24 cellular contexts compared by ENCODE assay signal in genomic region chr20:805713-806112, GRCh38. TPM values are rescaled to one million over a fixed set of nuclear protein-coding genes. Genes with fewer than 3 reads are reported as not detected.
DNase-seq lines count a peak whose midpoint lies in the region; ATAC-seq, FAIRE-seq and TF ChIP-seq lines count a peak whose summit lies in the region.
"Had no signal": no experiment of that assay in that cellular context is flagged by ENCODE, and none has a peak within 500 bp of the region (broad histone marks: within the 10 kb centered on the region; RNA-seq: fewer than 3 reads in every experiment).

No MANE protein-coding gene starts in this region.

- intact Hi-C loops in K562 (cut with micrococcal nuclease): no loop called here

- ATAC-seq in K562: no peak
- ATAC-seq in stimulated activated naive CD8-positive, alpha-beta T cell treated with anti-CD3 and anti-CD28 coated beads, Interleukin-15, Interleukin-2, amounts not matched to agents 100 U/mL and 50 U/mL, for 24 hours: no peak
- ATAC-seq: GM12878; naive thymus-derived CD8-positive, alpha-beta T cell; upper lobe of right lung had no signal

- H3K79me1 ChIP-seq in mesenchymal stem cell (replicated peaks; ENCODE audit: low read length, poor library complexity, severe bottlenecking): no peaks in the 10 kb centered on the region

- no peak overlapping the region for H2BK12ac ChIP-seq in mesenchymal stem cell (ENCODE audit: low read length in 2 of 2)

- H4K20me1 ChIP-seq in K562 (replicated peaks; ENCODE audit: control insufficient read depth, insufficient read depth, low read length): no peaks in the 10 kb centered on the region

- H3K9me3 ChIP-seq in K562 (replicated peaks; ENCODE audit: control insufficient read depth, insufficient read depth, low read depth, low read length): no peaks in the 10 kb centered on the region
- H3K9me3 ChIP-seq in mesenchymal stem cell (ENCODE audit: control insufficient read depth, low read length): peaks cover 16% of the 10 kb centered on the region
- H3K9me3 ChIP-seq: upper lobe of right lung had no signal

- no peak overlapping the region for H3K9ac ChIP-seq in K562 (ENCODE audit: insufficient read depth in 1 of 2, low read depth in 2 of 2, low read length in 2 of 2)
- H3K9ac ChIP-seq in mesenchymal stem cell (ENCODE audit: low read length): no peak overlapping the region
- H3K9ac ChIP-seq: KMS-11 had no signal

- no peak for TF ChIP-seq POLR2A in K562 (conservative IDR thresholded peaks at IDR 0.05)

- H2AFZ ChIP-seq in K562 (ENCODE audit: low read depth, low read length) (no peak overlapping the region), mesenchymal stem cell (ENCODE audit: low read depth, low read length) (no peak overlapping the region)

- no peak overlapping the region for H4K91ac ChIP-seq in mesenchymal stem cell (ENCODE audit: low read length)

- H3K4ac ChIP-seq in mesenchymal stem cell (ENCODE audit: low read depth in 1 of 2, low read length in 2 of 2): no peak overlapping the region

- TF ChIP-seq RAD21 in K562 (CRISPR knock-in tag; conservative IDR thresholded peaks at IDR 0.05 in 1 of 2, IDR thresholded peaks at IDR 0.05 in 1 of 2): no peak

- no peak overlapping the region for H3K4me3 ChIP-seq in K562
- no peak overlapping the region for H3K4me3 ChIP-seq in mesenchymal stem cell (ENCODE audit: insufficient read depth in 1 of 2, low read depth in 1 of 2, low read length in 2 of 2)
- H3K4me3 ChIP-seq: GM12878, Peyer's patch, upper lobe of right lung had no signal

- no peak overlapping the region for H3K23ac ChIP-seq in mesenchymal stem cell (ENCODE audit: low read length in 2 of 2)

- H3K4me2 ChIP-seq in K562 (ENCODE audit: insufficient read depth, low read length) (no peak overlapping the region), mesenchymal stem cell (ENCODE audit: low read length, poor library complexity, severe bottlenecking) (no peak overlapping the region)
- H3K4me2 ChIP-seq: KMS-11 had no signal

- H3K27me3 ChIP-seq in K562 (ENCODE audit: control insufficient read depth in 2 of 2, insufficient read depth in 2 of 2, low read length in 2 of 2): no peaks in the 10 kb centered on the region
- H3K27me3 ChIP-seq in mesenchymal stem cell (ENCODE audit: control insufficient read depth in 1 of 2, insufficient read depth in 1 of 2, low read length in 2 of 2): peaks cover 0 to 7% of the 10 kb centered on the region in 2 experiments
- H3K27me3 ChIP-seq: Peyer's patch had no signal

- no peak overlapping the region for H2AK5ac ChIP-seq in mesenchymal stem cell (ENCODE audit: low read length, severe bottlenecking)

- POLR2A ChIA-PET in K562 (lab: Yijun Ruan, JAX): no interaction called here

- CTCF ChIA-PET in K562 (lab: Yijun Ruan, JAX; ENCODE audit: low intra/inter-chr PET ratio): no interaction called here

- no peak overlapping the region for H4K8ac ChIP-seq in mesenchymal stem cell (ENCODE audit: low read length)

- H2BK15ac ChIP-seq in mesenchymal stem cell (ENCODE audit: low read depth, poor library complexity, severe bottlenecking): no peak overlapping the region

- 29% methylated on average over 1 of the region's 1 CpG for WGBS in K562 (ENCODE audit: insufficient coverage, low coverage, missing lambda C conversion rate)
- 0% methylated on average over 1 of the region's 1 CpG for WGBS in mesenchymal stem cell

- H3K4me1 ChIP-seq in K562 (replicated peaks in 1 of 2; ENCODE audit: control insufficient read depth in 2 of 2, insufficient read depth in 2 of 2, low read length in 2 of 2) (no peaks in the 10 kb centered on the region), mesenchymal stem cell (ENCODE audit: control insufficient read depth, insufficient read depth, low read depth, low read length) (no peaks in the 10 kb centered on the region)
- H3K4me1 ChIP-seq: Peyer's patch, upper lobe of right lung had no signal

- no peak overlapping the region for H3K18ac ChIP-seq in mesenchymal stem cell (ENCODE audit: low read depth in 1 of 2, low read length in 2 of 2)

- no TSS peak for BruUV-seq in K562 (replicated peaks; lab: Mats Ljungman, UMichigan)

- no peak overlapping the region for H2BK120ac ChIP-seq in mesenchymal stem cell (ENCODE audit: low read depth, low read length)

- no peak for FAIRE-seq in K562 (lab: Jason Lieb, UNC)
- FAIRE-seq: GM12878 had no signal

- TF ChIP-seq EP300 in K562 (IDR thresholded peaks at IDR 0.05; ENCODE audit: low read length): no peak

- no peak for TF ChIP-seq CTCF in K562 (IDR thresholded peaks at IDR 0.05 in 2 of 3, conservative IDR thresholded peaks at IDR 0.05 in 1 of 3; ENCODE audit: insufficient read depth in 2 of 3, low read depth in 1 of 3, low read length in 3 of 3)

- H3K14ac ChIP-seq in mesenchymal stem cell (ENCODE audit: low read length in 2 of 2): no peak overlapping the region

- H3K9me1 ChIP-seq in K562 (ENCODE audit: control insufficient read depth, insufficient read depth, low read length): no peaks in the 10 kb centered on the region

- H2BK5ac ChIP-seq in mesenchymal stem cell (ENCODE audit: low read depth, low read length, poor library complexity, severe bottlenecking): no peak overlapping the region

- no peaks in the 10 kb centered on the region for H3K36me3 ChIP-seq in K562 (ENCODE audit: control insufficient read depth, insufficient read depth, low read length)
- H3K36me3 ChIP-seq in mesenchymal stem cell (ENCODE audit: control insufficient read depth in 1 of 2, insufficient read depth in 2 of 2, low read depth in 1 of 2, low read length in 2 of 2): no peaks in the 10 kb centered on the region
- H3K36me3 ChIP-seq: Peyer's patch, upper lobe of right lung had no signal

- no peaks in the 10 kb centered on the region for H3K79me2 ChIP-seq in K562 (ENCODE audit: control insufficient read depth, insufficient read depth, low read length)

- H3K27ac ChIP-seq in K562 (ENCODE audit: extremely low read depth, low read depth, low read length): no peak overlapping the region
- H3K27ac ChIP-seq in mesenchymal stem cell (ENCODE audit: low read length, poor library complexity, severe bottlenecking): no peak overlapping the region
- H3K27ac ChIP-seq: HL-60, KMS-11, Peyer's patch, upper lobe of right lung had no signal

- in situ Hi-C loops in K562 (cut with MboI): no loop called here

- DNase-seq in NCI-H1105 treated with DMSO at 0.1 percent for 48 hours (lab: John Stamatoyannopoulos, UW): peak; percentile 1
- DNase-seq in NCI-H1105 (lab: John Stamatoyannopoulos, UW): no peak
- peak; percentile 43 for DNase-seq in LHCN-M2 (ENCODE audit: low read depth)
- no peak for DNase-seq in K562 (ENCODE audit: extremely low read depth in 1 of 4, low spot score in 3 of 4)
- DNase-seq in mesenchymal stem cell: peak; percentile 19
- DNase-seq in anterior cingulate cortex (lab: John Stamatoyannopoulos, UW): no peak
- no peak for DNase-seq in stimulated activated naive CD8-positive, alpha-beta T cell treated with anti-CD3 and anti-CD28 coated beads, Interleukin-15, Interleukin-2, amounts not matched to agents 100 U/mL and 50 U/mL, for 24 hours
- no peak for DNase-seq in pons (ENCODE audit: low spot score)
- DNase-seq: activated CD4-positive, alpha-beta T cell treated with anti-CD3 and anti-CD28 coated beads, Interleukin-2, amount 10 ng/mL, durations not matched to agents 7 days and 5 days; activated T-cell treated with anti-CD3 and anti-CD28 coated beads, Interleukin-2, amount 50 U/mL, for 24 hours; caudate nucleus; CD4-positive, CD25-positive, alpha-beta regulatory T cell; immature natural killer cell; mammary epithelial cell; naive thymus-derived CD8-positive, alpha-beta T cell; NCI-H146; NCI-H524 treated with DMSO at 0.1 percent for 48 hours; Peyer's patch; stimulated activated naive CD4-positive, alpha-beta T cell treated with Interleukin-2 at 50 U/mL for 16 hours; upper lobe of right lung had no signal

RNA-seq across cellular contexts. Expression of gene FAM110A, which starts 27.8 kb away (rescaled TPM):
- total RNA-seq in LHCN-M2 (2014; rRNA removed) (7.6 and 8.8 TPM in 2 replicates), K562 (2014; rRNA removed) (7.3 and 8.5 TPM in 2 replicates), K562 (2014; rRNA removed; fragmentation: Illumina TruSeq; extraction: Trizol) (2.0 and 2.2 TPM in 2 replicates), K562 (2015; rRNA removed; fragmentation: Illumina TruSeq; extraction: Trizol) (3.3 and 4.1 TPM in 2 replicates), K562 (2021) (15.5 and 15.7 TPM in 2 replicates)
- polyA plus RNA-seq in LHCN-M2 (2012): 4.0 TPM
- 5.9 and 9.9 TPM in 2 replicates for total RNA-seq in K562 (2011; cell fraction: chromatin; rRNA removed; ENCODE audit: low replicate concordance)
- 7.8 and 8.4 TPM in 2 replicates for total RNA-seq in K562 (2011; cell fraction: nucleolus; rRNA removed)
- 4.7 and 6.6 TPM in 2 replicates for total RNA-seq in K562 (2011; cell fraction: nucleoplasm; rRNA removed)
- polyA plus RNA-seq in K562 (2011; rRNA removed) (3.6 and 10.0 TPM in 2 replicates), K562 (2014; fragmentation: Illumina TruSeq; extraction: Trizol) (6.0 and 8.2 TPM in 2 replicates), K562 (2014; fragmentation: Nextera tagmentation; extraction: Ambion mirVana) (under 1 TPM; 0.73 to 0.93 TPM), K562 (2014; rRNA removed) (9.4 and 11.4 TPM in 2 replicates)
- 9.4 and 16.0 TPM in 2 replicates for polyA plus RNA-seq in K562 (2011; cell fraction: cytosol; rRNA removed)
- polyA plus RNA-seq in K562 (2011; cell fraction: nucleus; rRNA removed): 9.5 and 9.7 TPM in 2 replicates
- 7.9 and 9.5 TPM in 2 replicates for polyA plus RNA-seq in K562 (2012)
- 2.6 and 4.1 TPM in 2 replicates for polyA minus RNA-seq in K562 (2011; rRNA and poly(A)+ RNA removed)
- polyA minus RNA-seq in K562 (2011; cell fraction: cytosol; rRNA and poly(A)+ RNA removed): 3.7 and 8.8 TPM in 2 replicates
- polyA minus RNA-seq in K562 (2011; cell fraction: nucleus; rRNA and poly(A)+ RNA removed): 2.4 and 4.6 TPM in 2 replicates
- polyA plus RNA-seq in mesenchymal stem cell (2013, experiment 1 of 2): 2.1 TPM
- 2.0 TPM for polyA plus RNA-seq in mesenchymal stem cell (2013, experiment 2 of 2)

RNA-seq across cellular contexts. Expression of gene SLC52A3, which starts 37.4 kb away (rescaled TPM):
- total RNA-seq in LHCN-M2 (2014; rRNA removed) (not detected in 2 replicates), K562 (2014; rRNA removed) (0.09 and 0.16 TPM in 2 replicates), K562 (2014; rRNA removed; fragmentation: Illumina TruSeq; extraction: Trizol) (0.13 and 0.25 TPM in 2 replicates), K562 (2015; rRNA removed; fragmentation: Illumina TruSeq; extraction: Trizol) (0.11 and 0.19 TPM in 2 replicates), K562 (2021) (0.60 and 0.69 TPM in 2 replicates)
- not detected for polyA plus RNA-seq in LHCN-M2 (2012)
- 0.30 and 0.76 TPM in 2 replicates for total RNA-seq in K562 (2011; cell fraction: chromatin; rRNA removed; ENCODE audit: low replicate concordance)
- total RNA-seq in K562 (2011; cell fraction: nucleolus; rRNA removed): 0.83 and 0.92 TPM in 2 replicates
- 0.53 and 0.81 TPM in 2 replicates for total RNA-seq in K562 (2011; cell fraction: nucleoplasm; rRNA removed)
- polyA plus RNA-seq in K562 (2011; rRNA removed) (0.10 and 1.0 TPM in 2 replicates), K562 (2014; fragmentation: Illumina TruSeq; extraction: Trizol) (0.37 and 0.44 TPM in 2 replicates), K562 (2014; fragmentation: Nextera tagmentation; extraction: Ambion mirVana) (under 1 TPM; 0.06 to 0.07 TPM), K562 (2014; rRNA removed) (0.16 and 0.20 TPM in 2 replicates)
- polyA plus RNA-seq in K562 (2011; cell fraction: cytosol; rRNA removed): 0.42 and 0.81 TPM in 2 replicates
- polyA plus RNA-seq in K562 (2011; cell fraction: nucleus; rRNA removed): 0.44 and 0.51 TPM in 2 replicates
- polyA plus RNA-seq in K562 (2012): 0.49 and 0.79 TPM in 2 replicates
- 0.39 TPM in 1 of 2 replicates, not detected in the other for polyA minus RNA-seq in K562 (2011; rRNA and poly(A)+ RNA removed)
- 1.5 TPM in 1 of 2 replicates, not detected in the other for polyA minus RNA-seq in K562 (2011; cell fraction: cytosol; rRNA and poly(A)+ RNA removed)
- polyA minus RNA-seq in K562 (2011; cell fraction: nucleus; rRNA and poly(A)+ RNA removed): 0.13 and 0.89 TPM in 2 replicates
- not detected for polyA plus RNA-seq in mesenchymal stem cell (2013, experiment 1 of 2)
- not detected for polyA plus RNA-seq in mesenchymal stem cell (2013, experiment 2 of 2)
- total RNA-seq: activated CD4-positive, alpha-beta T cell treated with anti-CD3 and anti-CD28 coated beads, Interleukin-2, amount 10 ng/mL, durations not matched to agents 7 days and 5 days; CD4-positive, CD25-positive, alpha-beta regulatory T cell; glomerular endothelial cell; GM12878; mammary epithelial cell had no signal
- polyA plus RNA-seq: CD4-positive, CD25-positive, alpha-beta regulatory T cell; GM12878; immature natural killer cell had no signal

Comparison
In these comparisons a context has a peak if more than half of its experiments do, and no peak if none do; other contexts are left out.
1. DNase-seq: peak in NCI-H1105 treated with DMSO at 0.1 percent for 48 hours (single experiment), LHCN-M2 (single experiment) and mesenchymal stem cell (single experiment); none in NCI-H1105 (single experiment), K562 (0 of 4), anterior cingulate cortex (0 of 58), stimulated activated naive CD8-positive, alpha-beta T cell treated with anti-CD3 and anti-CD28 coated beads, Interleukin-15, Interleukin-2, amounts not matched to agents 100 U/mL and 50 U/mL, for 24 hours (single experiment) and pons (single experiment).